ENCODE assay signal across 2 cellular contexts in the genomic region with DNA sequence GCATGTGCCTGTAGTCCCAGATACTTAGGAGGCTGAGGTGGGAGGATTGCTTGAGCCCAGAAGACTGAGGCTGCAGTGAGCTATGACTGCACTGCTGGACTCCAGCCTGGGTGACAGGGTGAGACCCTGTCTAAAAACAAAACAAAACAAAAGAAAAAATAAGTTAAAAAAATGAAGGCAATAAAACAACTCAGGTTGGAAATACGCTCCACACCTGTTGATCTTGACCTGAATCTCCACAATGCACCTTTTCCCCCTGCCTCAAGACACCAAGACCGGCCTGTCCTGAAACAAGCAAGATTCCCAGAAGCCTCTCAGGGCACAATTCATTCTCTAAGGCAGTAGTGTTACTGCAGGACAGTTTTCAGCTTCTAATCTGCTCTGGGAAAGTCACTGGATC.
TF ChIP-seq lines count a peak whose summit lies in the region.

No MANE protein-coding gene starts in this region.

TF ChIP-seq in GM23338, 12 proteins besides CTCF, POLR2A, EP300 and RAD21 (continued from another document):
- TF ChIP-seq, protein P1, sequence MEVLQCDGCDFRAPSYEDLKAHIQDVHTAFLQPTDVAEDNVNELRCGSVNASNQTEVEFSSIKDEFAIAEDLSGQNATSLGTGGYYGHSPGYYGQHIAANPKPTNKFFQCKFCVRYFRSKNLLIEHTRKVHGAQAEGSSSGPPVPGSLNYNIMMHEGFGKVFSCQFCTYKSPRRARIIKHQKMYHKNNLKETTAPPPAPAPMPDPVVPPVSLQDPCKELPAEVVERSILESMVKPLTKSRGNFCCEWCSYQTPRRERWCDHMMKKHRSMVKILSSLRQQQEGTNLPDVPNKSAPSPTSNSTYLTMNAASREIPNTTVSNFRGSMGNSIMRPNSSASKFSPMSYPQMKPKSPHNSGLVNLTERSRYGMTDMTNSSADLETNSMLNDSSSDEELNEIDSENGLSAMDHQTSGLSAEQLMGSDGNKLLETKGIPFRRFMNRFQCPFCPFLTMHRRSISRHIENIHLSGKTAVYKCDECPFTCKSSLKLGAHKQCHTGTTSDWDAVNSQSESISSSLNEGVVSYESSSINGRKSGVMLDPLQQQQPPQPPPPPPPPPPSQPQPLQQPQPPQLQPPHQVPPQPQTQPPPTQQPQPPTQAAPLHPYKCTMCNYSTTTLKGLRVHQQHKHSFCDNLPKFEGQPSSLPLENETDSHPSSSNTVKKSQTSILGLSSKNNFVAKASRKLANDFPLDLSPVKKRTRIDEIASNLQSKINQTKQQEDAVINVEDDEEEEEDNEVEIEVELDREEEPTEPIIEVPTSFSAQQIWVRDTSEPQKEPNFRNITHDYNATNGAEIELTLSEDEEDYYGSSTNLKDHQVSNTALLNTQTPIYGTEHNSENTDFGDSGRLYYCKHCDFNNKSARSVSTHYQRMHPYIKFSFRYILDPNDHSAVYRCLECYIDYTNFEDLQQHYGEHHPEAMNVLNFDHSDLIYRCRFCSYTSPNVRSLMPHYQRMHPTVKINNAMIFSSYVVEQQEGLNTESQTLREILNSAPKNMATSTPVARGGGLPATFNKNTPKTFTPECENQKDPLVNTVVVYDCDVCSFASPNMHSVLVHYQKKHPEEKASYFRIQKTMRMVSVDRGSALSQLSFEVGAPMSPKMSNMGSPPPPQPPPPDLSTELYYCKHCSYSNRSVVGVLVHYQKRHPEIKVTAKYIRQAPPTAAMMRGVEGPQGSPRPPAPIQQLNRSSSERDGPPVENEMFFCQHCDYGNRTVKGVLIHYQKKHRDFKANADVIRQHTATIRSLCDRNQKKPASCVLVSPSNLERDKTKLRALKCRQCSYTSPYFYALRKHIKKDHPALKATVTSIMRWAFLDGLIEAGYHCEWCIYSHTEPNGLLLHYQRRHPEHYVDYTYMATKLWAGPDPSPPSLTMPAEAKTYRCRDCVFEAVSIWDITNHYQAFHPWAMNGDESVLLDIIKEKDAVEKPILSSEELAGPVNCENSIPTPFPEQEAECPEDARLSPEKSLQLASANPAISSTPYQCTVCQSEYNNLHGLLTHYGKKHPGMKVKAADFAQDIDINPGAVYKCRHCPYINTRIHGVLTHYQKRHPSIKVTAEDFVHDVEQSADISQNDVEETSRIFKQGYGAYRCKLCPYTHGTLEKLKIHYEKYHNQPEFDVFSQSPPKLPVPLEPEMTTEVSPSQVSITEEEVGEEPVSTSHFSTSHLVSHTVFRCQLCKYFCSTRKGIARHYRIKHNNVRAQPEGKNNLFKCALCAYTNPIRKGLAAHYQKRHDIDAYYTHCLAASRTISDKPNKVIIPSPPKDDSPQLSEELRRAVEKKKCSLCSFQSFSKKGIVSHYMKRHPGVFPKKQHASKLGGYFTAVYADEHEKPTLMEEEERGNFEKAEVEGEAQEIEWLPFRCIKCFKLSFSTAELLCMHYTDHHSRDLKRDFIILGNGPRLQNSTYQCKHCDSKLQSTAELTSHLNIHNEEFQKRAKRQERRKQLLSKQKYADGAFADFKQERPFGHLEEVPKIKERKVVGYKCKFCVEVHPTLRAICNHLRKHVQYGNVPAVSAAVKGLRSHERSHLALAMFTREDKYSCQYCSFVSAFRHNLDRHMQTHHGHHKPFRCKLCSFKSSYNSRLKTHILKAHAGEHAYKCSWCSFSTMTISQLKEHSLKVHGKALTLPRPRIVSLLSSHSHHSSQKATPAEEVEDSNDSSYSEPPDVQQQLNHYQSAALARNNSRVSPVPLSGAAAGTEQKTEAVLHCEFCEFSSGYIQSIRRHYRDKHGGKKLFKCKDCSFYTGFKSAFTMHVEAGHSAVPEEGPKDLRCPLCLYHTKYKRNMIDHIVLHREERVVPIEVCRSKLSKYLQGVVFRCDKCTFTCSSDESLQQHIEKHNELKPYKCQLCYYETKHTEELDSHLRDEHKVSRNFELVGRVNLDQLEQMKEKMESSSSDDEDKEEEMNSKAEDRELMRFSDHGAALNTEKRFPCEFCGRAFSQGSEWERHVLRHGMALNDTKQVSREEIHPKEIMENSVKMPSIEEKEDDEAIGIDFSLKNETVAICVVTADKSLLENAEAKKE (CRISPR knock-in tag; IDR thresholded peaks at IDR 0.05) = no peak
- TF ChIP-seq JUNB (IDR thresholded peaks at IDR 0.05; ENCODE audit: unreplicated experiment) (no peak), STAT1 (IDR thresholded peaks at IDR 0.05; ENCODE audit: unreplicated experiment) (no peak), EZH2 (IDR thresholded peaks at IDR 0.05; ENCODE audit: low read depth, unreplicated experiment) (no peak), ZNF331 (CRISPR knock-in tag; IDR thresholded peaks at IDR 0.05; ENCODE audit: low read depth) (no peak), EZH2phosphoT487 (IDR thresholded peaks at IDR 0.05; ENCODE audit: unreplicated experiment) (no peak), ZNF114 (CRISPR knock-in tag; IDR thresholded peaks at IDR 0.05) (no peak), REST (IDR thresholded peaks at IDR 0.05; ENCODE audit: unreplicated experiment) (no peak), NANOG (IDR thresholded peaks at IDR 0.05; ENCODE audit: borderline replicate concordance) (no peak)
- TF ChIP-seq, protein P2, sequence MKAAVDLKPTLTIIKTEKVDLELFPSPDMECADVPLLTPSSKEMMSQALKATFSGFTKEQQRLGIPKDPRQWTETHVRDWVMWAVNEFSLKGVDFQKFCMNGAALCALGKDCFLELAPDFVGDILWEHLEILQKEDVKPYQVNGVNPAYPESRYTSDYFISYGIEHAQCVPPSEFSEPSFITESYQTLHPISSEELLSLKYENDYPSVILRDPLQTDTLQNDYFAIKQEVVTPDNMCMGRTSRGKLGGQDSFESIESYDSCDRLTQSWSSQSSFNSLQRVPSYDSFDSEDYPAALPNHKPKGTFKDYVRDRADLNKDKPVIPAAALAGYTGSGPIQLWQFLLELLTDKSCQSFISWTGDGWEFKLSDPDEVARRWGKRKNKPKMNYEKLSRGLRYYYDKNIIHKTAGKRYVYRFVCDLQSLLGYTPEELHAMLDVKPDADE (IDR thresholded peaks at IDR 0.05) = no peak
TF ChIP-seq in GM23338: peak in this region for 0.

TF ChIP-seq in WTC11, 78 proteins besides CTCF, POLR2A, EP300 and RAD21 (continued from another document):
- TF ChIP-seq, protein P3, sequence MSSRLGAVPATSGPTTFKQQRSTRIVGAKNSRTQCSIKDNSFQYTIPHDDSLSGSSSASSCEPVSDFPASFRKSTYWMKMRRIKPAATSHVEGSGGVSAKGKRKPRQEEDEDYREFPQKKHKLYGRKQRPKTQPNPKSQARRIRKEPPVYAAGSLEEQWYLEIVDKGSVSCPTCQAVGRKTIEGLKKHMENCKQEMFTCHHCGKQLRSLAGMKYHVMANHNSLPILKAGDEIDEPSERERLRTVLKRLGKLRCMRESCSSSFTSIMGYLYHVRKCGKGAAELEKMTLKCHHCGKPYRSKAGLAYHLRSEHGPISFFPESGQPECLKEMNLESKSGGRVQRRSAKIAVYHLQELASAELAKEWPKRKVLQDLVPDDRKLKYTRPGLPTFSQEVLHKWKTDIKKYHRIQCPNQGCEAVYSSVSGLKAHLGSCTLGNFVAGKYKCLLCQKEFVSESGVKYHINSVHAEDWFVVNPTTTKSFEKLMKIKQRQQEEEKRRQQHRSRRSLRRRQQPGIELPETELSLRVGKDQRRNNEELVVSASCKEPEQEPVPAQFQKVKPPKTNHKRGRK (CRISPR knock-in tag; IDR thresholded peaks at IDR 0.05; ENCODE audit: borderline replicate concordance) = no peak
- TF ChIP-seq HMGA2 (CRISPR knock-in tag; IDR thresholded peaks at IDR 0.05) = no peak
- TF ChIP-seq, protein P4, sequence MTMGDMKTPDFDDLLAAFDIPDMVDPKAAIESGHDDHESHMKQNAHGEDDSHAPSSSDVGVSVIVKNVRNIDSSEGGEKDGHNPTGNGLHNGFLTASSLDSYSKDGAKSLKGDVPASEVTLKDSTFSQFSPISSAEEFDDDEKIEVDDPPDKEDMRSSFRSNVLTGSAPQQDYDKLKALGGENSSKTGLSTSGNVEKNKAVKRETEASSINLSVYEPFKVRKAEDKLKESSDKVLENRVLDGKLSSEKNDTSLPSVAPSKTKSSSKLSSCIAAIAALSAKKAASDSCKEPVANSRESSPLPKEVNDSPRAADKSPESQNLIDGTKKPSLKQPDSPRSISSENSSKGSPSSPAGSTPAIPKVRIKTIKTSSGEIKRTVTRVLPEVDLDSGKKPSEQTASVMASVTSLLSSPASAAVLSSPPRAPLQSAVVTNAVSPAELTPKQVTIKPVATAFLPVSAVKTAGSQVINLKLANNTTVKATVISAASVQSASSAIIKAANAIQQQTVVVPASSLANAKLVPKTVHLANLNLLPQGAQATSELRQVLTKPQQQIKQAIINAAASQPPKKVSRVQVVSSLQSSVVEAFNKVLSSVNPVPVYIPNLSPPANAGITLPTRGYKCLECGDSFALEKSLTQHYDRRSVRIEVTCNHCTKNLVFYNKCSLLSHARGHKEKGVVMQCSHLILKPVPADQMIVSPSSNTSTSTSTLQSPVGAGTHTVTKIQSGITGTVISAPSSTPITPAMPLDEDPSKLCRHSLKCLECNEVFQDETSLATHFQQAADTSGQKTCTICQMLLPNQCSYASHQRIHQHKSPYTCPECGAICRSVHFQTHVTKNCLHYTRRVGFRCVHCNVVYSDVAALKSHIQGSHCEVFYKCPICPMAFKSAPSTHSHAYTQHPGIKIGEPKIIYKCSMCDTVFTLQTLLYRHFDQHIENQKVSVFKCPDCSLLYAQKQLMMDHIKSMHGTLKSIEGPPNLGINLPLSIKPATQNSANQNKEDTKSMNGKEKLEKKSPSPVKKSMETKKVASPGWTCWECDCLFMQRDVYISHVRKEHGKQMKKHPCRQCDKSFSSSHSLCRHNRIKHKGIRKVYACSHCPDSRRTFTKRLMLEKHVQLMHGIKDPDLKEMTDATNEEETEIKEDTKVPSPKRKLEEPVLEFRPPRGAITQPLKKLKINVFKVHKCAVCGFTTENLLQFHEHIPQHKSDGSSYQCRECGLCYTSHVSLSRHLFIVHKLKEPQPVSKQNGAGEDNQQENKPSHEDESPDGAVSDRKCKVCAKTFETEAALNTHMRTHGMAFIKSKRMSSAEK (CRISPR knock-in tag; IDR thresholded peaks at IDR 0.05; ENCODE audit: borderline replicate concordance) = no peak
- TF ChIP-seq, protein P5, sequence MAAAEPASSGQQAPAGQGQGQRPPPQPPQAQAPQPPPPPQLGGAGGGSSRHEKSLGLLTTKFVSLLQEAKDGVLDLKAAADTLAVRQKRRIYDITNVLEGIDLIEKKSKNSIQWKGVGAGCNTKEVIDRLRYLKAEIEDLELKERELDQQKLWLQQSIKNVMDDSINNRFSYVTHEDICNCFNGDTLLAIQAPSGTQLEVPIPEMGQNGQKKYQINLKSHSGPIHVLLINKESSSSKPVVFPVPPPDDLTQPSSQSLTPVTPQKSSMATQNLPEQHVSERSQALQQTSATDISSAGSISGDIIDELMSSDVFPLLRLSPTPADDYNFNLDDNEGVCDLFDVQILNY (CRISPR knock-in tag; IDR thresholded peaks at IDR 0.05) = no peak
- no peak for TF ChIP-seq PRDM15 (CRISPR knock-in tag; IDR thresholded peaks at IDR 0.05)
- TF ChIP-seq FOXJ3 (CRISPR knock-in tag; IDR thresholded peaks at IDR 0.05; ENCODE audit: borderline replicate concordance) = no peak
- TF ChIP-seq ZMAT4 (CRISPR knock-in tag; IDR thresholded peaks at IDR 0.05) = no peak
